Comparison of ENCODE assay signal across 17 cellular contexts in genomic region chr17:74858672-74859438, GRCh38. TPM values are rescaled to one million over a fixed set of nuclear protein-coding genes. Genes with fewer than 3 reads are reported as not detected.
DNase-seq lines count a peak whose midpoint lies in the region; ATAC-seq and TF ChIP-seq lines count a peak whose summit lies in the region.
"Had no signal": no experiment of that assay in that cellular context is flagged by ENCODE, and none has a peak within 500 bp of the region (broad histone marks: within the 10 kb centered on the region; RNA-seq: fewer than 3 reads in every experiment).

No MANE protein-coding gene starts in this region.

- no peak overlapping the region for H3K4ac ChIP-seq in neuronal stem cell (ENCODE audit: low read length)

- H2BK12ac ChIP-seq in neuronal stem cell (ENCODE audit: low read length): no peak overlapping the region

- H2BK15ac ChIP-seq in neuronal stem cell (ENCODE audit: low read length): no peak overlapping the region

- POLR2A ChIA-PET in activated CD4-positive, alpha-beta memory T cell treated with anti-CD3 and anti-CD28 coated beads for 36 hours (lab: Charles Lee): interaction anchor here (1.3 kb wide), 1 partner anchor 109 kb away, joined by 4 read pairs; no protein-coding TSS in a partner anchor
- POLR2A ChIA-PET in activated CD4-positive, alpha-beta memory T cell treated with anti-CD3 and anti-CD28 coated beads, Interleukin-2, amount 10 ng/mL, durations not matched to agents 7 days and 5 days (lab: Charles Lee): interaction anchor here (1.0 to 3.7 kb wide), 3 partner anchors 12 to 67 kb away, joined by 3 to 11 read pairs (median 3); partner anchors contain the start of gene FDXR

- H2BK120ac ChIP-seq in neuronal stem cell (ENCODE audit: low read depth, low read length): no peak overlapping the region

- no peak overlapping the region for H3K14ac ChIP-seq in neuronal stem cell (ENCODE audit: low read length)

- peaks cover 4% of the 10 kb centered on the region; the same call in 1 of the 2 replicates for H3K4me1 ChIP-seq in GM23338 (ENCODE audit: insufficient read depth)
- H3K4me1 ChIP-seq in neuronal stem cell (ENCODE audit: control insufficient read depth in 2 of 2, insufficient read depth in 1 of 2, low read depth in 1 of 2, low read length in 2 of 2): peaks cover 2 to 3% of the 10 kb centered on the region in 2 donors

- H3K27me3 Mint-ChIP-seq in activated CD4-positive, alpha-beta memory T cell treated with anti-CD3 and anti-CD28 coated beads for 36 hours: peaks cover 52% of the 10 kb centered on the region
- H3K27me3 Mint-ChIP-seq in activated CD4-positive, alpha-beta memory T cell treated with anti-CD3 and anti-CD28 coated beads, Interleukin-2, amount 10 ng/mL, durations not matched to agents 7 days and 5 days: peaks cover 68% of the 10 kb centered on the region
- H3K27me3 Mint-ChIP-seq in GM23338 (ENCODE audit: insufficient read depth, low read depth, poor library complexity): peaks cover 80% of the 10 kb centered on the region

- H3K4me3 ChIP-seq in GM23338: peak overlapping the region; percentile 60
- H3K4me3 ChIP-seq in dorsolateral prefrontal cortex: peak overlapping the region in 45 of 59 donors; percentile 7 to 66 (median 49)
- H3K4me3 ChIP-seq in neuronal stem cell (ENCODE audit: low read length in 2 of 2): no peak overlapping the region
- H3K4me3 ChIP-seq: GM12878, left lung had no signal

- H3K27ac ChIP-seq in GM23338 (ENCODE audit: low read depth) (no peak overlapping the region), dorsolateral prefrontal cortex (peak overlapping the region in 15 of 59 donors; percentile 16 to 91 (median 36)), neuronal stem cell (replicated peaks; ENCODE audit: low read length) (no peak overlapping the region)
- H3K27ac ChIP-seq: left lung, RWPE1, tibial nerve had no signal

- no peak overlapping the region for H3K18ac ChIP-seq in neuronal stem cell (ENCODE audit: low read length)

- H3K36me3 Mint-ChIP-seq in activated CD4-positive, alpha-beta memory T cell treated with anti-CD3 and anti-CD28 coated beads for 36 hours: no peaks in the 10 kb centered on the region
- H3K36me3 Mint-ChIP-seq in activated CD4-positive, alpha-beta memory T cell treated with anti-CD3 and anti-CD28 coated beads, Interleukin-2, amount 10 ng/mL, durations not matched to agents 7 days and 5 days (ENCODE audit: low read depth): peaks cover 3% of the 10 kb centered on the region
- 0 out of 3 replicates have a peak, but pooled peaks cover 5% of the 10 kb centered on the region for H3K36me3 Mint-ChIP-seq in GM23338 (ENCODE audit: low read depth)

- intact Hi-C loops in activated CD4-positive, alpha-beta memory T cell treated with anti-CD3 and anti-CD28 coated beads for 36 hours (cut with micrococcal nuclease): no loop called here
- intact Hi-C loops in dorsolateral prefrontal cortex (cut with DNase I): no loop called here

- H4K8ac ChIP-seq in neuronal stem cell (ENCODE audit: low read depth, low read length): no peak overlapping the region

- CTCF ChIA-PET in activated CD4-positive, alpha-beta memory T cell treated with anti-CD3 and anti-CD28 coated beads for 36 hours (lab: Charles Lee): interaction anchor here (0.8 to 11.9 kb wide), 10 partner anchors 8 to 202 kb away, joined by 3 to 123 read pairs (median 4); partner anchors contain the start of genes RAB37 and USH1G
- CTCF ChIA-PET in activated CD4-positive, alpha-beta memory T cell treated with anti-CD3 and anti-CD28 coated beads, Interleukin-2, amount 10 ng/mL, durations not matched to agents 7 days and 5 days (lab: Charles Lee): interaction anchor here (0.8 to 2.6 kb wide), 5 partner anchors 14 to 201 kb away, joined by 3 to 15 read pairs (median 4); no protein-coding TSS in a partner anchor

- H3K27ac Mint-ChIP-seq in activated CD4-positive, alpha-beta memory T cell treated with anti-CD3 and anti-CD28 coated beads for 36 hours: no peak overlapping the region
- no peak overlapping the region for H3K27ac Mint-ChIP-seq in activated CD4-positive, alpha-beta memory T cell treated with anti-CD3 and anti-CD28 coated beads, Interleukin-2, amount 10 ng/mL, durations not matched to agents 7 days and 5 days
- no peak overlapping the region for H3K27ac Mint-ChIP-seq in GM23338

- H3K4me1 Mint-ChIP-seq in activated CD4-positive, alpha-beta memory T cell treated with anti-CD3 and anti-CD28 coated beads for 36 hours (ENCODE audit: low read depth): peaks cover 11% of the 10 kb centered on the region
- peaks cover 14% of the 10 kb centered on the region for H3K4me1 Mint-ChIP-seq in activated CD4-positive, alpha-beta memory T cell treated with anti-CD3 and anti-CD28 coated beads, Interleukin-2, amount 10 ng/mL, durations not matched to agents 7 days and 5 days
- peaks cover 4% of the 10 kb centered on the region; the same call in 2 of the 3 replicates for H3K4me1 Mint-ChIP-seq in GM23338

- peak overlapping the region; percentile 32 for H3K4me3 Mint-ChIP-seq in activated CD4-positive, alpha-beta memory T cell treated with anti-CD3 and anti-CD28 coated beads for 36 hours
- H3K4me3 Mint-ChIP-seq in activated CD4-positive, alpha-beta memory T cell treated with anti-CD3 and anti-CD28 coated beads, Interleukin-2, amount 10 ng/mL, durations not matched to agents 7 days and 5 days: no peak overlapping the region
- peak overlapping the region; percentile 68 for H3K4me3 Mint-ChIP-seq in GM23338

- no peaks in the 10 kb centered on the region for H3K36me3 ChIP-seq in GM23338 (ENCODE audit: insufficient read depth)
- peaks cover 1 to 16% of the 10 kb centered on the region in 2 donors for H3K36me3 ChIP-seq in neuronal stem cell (replicated peaks in 1 of 2; ENCODE audit: control insufficient read depth in 2 of 2, insufficient read depth in 2 of 2, low read length in 2 of 2)
- H3K36me3 ChIP-seq: left lung had no signal

- H3K9me3 Mint-ChIP-seq in activated CD4-positive, alpha-beta memory T cell treated with anti-CD3 and anti-CD28 coated beads for 36 hours: no peaks in the 10 kb centered on the region
- no peaks in the 10 kb centered on the region for H3K9me3 Mint-ChIP-seq in activated CD4-positive, alpha-beta memory T cell treated with anti-CD3 and anti-CD28 coated beads, Interleukin-2, amount 10 ng/mL, durations not matched to agents 7 days and 5 days
- no peaks in the 10 kb centered on the region for H3K9me3 Mint-ChIP-seq in GM23338

- H3K27me3 ChIP-seq in GM23338 (ENCODE audit: insufficient read depth) (peaks cover 85% of the 10 kb centered on the region), dorsolateral prefrontal cortex (peaks cover 0 to 65% (median 38%) of the 10 kb centered on the region in 45 donors), neuronal stem cell (ENCODE audit: control insufficient read depth in 3 of 3, insufficient read depth in 3 of 3, low read depth in 1 of 3, low read length in 3 of 3) (peaks cover 31 to 75% (median 68%) of the 10 kb centered on the region in 3 experiments)

- H3K23ac ChIP-seq in neuronal stem cell (ENCODE audit: low read depth, low read length, poor library complexity): no peak overlapping the region

- H4K91ac ChIP-seq in neuronal stem cell (ENCODE audit: low read depth, low read length, poor library complexity): no peak overlapping the region

- H3F3A ChIP-seq in GM23338 (replicated peaks; ENCODE audit: low read depth): peaks cover 8% of the 10 kb centered on the region; the same call in 1 of the 2 replicates

- H4K20me1 ChIP-seq in GM23338 (replicated peaks; ENCODE audit: insufficient read depth): no peaks in the 10 kb centered on the region; the same call in 1 of the 2 replicates

- no peaks in the 10 kb centered on the region for H3K9me3 ChIP-seq in neuronal stem cell (replicated peaks in 1 of 2; ENCODE audit: control insufficient read depth in 2 of 2, insufficient read depth in 1 of 2, low read depth in 1 of 2, low read length in 2 of 2)
- H3K9me3 ChIP-seq: left lung, tibial nerve had no signal

- peaks cover 3% of the 10 kb centered on the region for H3K79me1 ChIP-seq in neuronal stem cell (ENCODE audit: low read depth, low read length)

- no CpG with 5 or more reads among the region's 12 CpGs for WGBS in neuronal stem cell (ENCODE audit: extremely low coverage in 2 of 2, insufficient read length in 2 of 2, insufficient replicate concordance in 1 of 2), 2 donors

- peak overlapping the region; percentile 30 for H2AK5ac ChIP-seq in neuronal stem cell (ENCODE audit: low read depth, low read length)

- H3K79me2 ChIP-seq in GM23338 (replicated peaks; ENCODE audit: insufficient read depth): no peaks in the 10 kb centered on the region

- no peak overlapping the region for H2AFZ ChIP-seq in GM23338
- no peak overlapping the region for H2AFZ ChIP-seq in neuronal stem cell (ENCODE audit: low read length)

- no peak overlapping the region for H2BK5ac ChIP-seq in neuronal stem cell (ENCODE audit: low read length)

- ATAC-seq in GM23338: no peak
- ATAC-seq: left lung had no signal

- H3K4me2 ChIP-seq in GM23338: peak overlapping the region; percentile 84; the same call in 1 of the 2 replicates
- no peak overlapping the region for H3K4me2 ChIP-seq in neuronal stem cell (ENCODE audit: insufficient read depth, low read length, poor library complexity, severe bottlenecking)

- no peaks in the 10 kb centered on the region for H3K9me2 ChIP-seq in GM23338 (ENCODE audit: insufficient read depth)

- no peak for DNase-seq in activated CD4-positive, alpha-beta memory T cell treated with anti-CD3 and anti-CD28 coated beads for 36 hours
- no peak for DNase-seq in activated CD4-positive, alpha-beta memory T cell treated with anti-CD3 and anti-CD28 coated beads, Interleukin-2, amount 10 ng/mL, durations not matched to agents 7 days and 5 days
- no peak for DNase-seq in GM23338 (ENCODE audit: low spot score)
- peak in 1 of 10 donors; percentile 62 for DNase-seq in dorsolateral prefrontal cortex
- no peak for DNase-seq in neuronal stem cell (ENCODE audit: low spot score)
- no peak for DNase-seq in stimulated activated naive CD4-positive, alpha-beta T cell (lab: John Stamatoyannopoulos, UW)
- DNase-seq in SHP77 treated with DMSO at 0.1 percent for 48 hours (lab: John Stamatoyannopoulos, UW): no peak
- DNase-seq in amniotic stem cell (lab: John Stamatoyannopoulos, UW): no peak
- DNase-seq: ACHN; activated CD8-positive, alpha-beta memory T cell treated with anti-CD3 and anti-CD28 coated beads, Interleukin-2, amount 50 U/mL, for 48 hours; DND-41; left lung; NCI-H524 treated with DMSO at 0.1 percent for 48 hours; occipital lobe had no signal

- TF ChIP-seq CTCF in GM23338 (conservative IDR thresholded peaks at IDR 0.05; ENCODE audit: low read depth in 2 of 2) (no peak), dorsolateral prefrontal cortex (IDR thresholded peaks at IDR 0.05 in 54 of 56, conservative IDR thresholded peaks at IDR 0.05 in 2 of 56; ENCODE audit: low read depth in 1 of 56, partially characterized antibody in 56 of 56) (no peak)

- no peak overlapping the region for H3K9ac ChIP-seq in neuronal stem cell (ENCODE audit: low read depth, low read length, poor library complexity)

RNA-seq across cellular contexts. Expression of gene GRIN2C, which starts 0.8 kb away (rescaled TPM):
- not detected for total RNA-seq in activated CD4-positive, alpha-beta memory T cell treated with anti-CD3 and anti-CD28 coated beads for 36 hours
- total RNA-seq in activated CD4-positive, alpha-beta memory T cell treated with anti-CD3 and anti-CD28 coated beads, Interleukin-2, amount 10 ng/mL, durations not matched to agents 7 days and 5 days: under 1 TPM in 1 of 2 experiments, not detected in 1; 0.45 TPM
- total RNA-seq in GM23338 (2014; rRNA removed; shearing (Covaris generic)): 0.10 TPM in 1 of 2 replicates, not detected in the other
- polyA plus RNA-seq in GM23338 (2016; fragmentation: Nextera tagmentation; extraction: Ambion mirVana): 0.07 and 0.19 TPM in 2 replicates
- 10 to 100 TPM; 10.3 to 74.2 (median 26.7) TPM for total RNA-seq in dorsolateral prefrontal cortex
- 0.03 TPM for polyA plus RNA-seq in neuronal stem cell (2013, experiment 1 of 2)
- 0.03 TPM for polyA plus RNA-seq in neuronal stem cell (2013, experiment 2 of 2)

RNA-seq across cellular contexts. Expression of gene FDXR, which starts 13.9 kb away (rescaled TPM):
- 10 to 100 TPM; 18.1 to 18.4 TPM for total RNA-seq in activated CD4-positive, alpha-beta memory T cell treated with anti-CD3 and anti-CD28 coated beads for 36 hours
- 10 to 100 TPM; 22.9 to 24.0 TPM for total RNA-seq in activated CD4-positive, alpha-beta memory T cell treated with anti-CD3 and anti-CD28 coated beads, Interleukin-2, amount 10 ng/mL, durations not matched to agents 7 days and 5 days
- 33.1 and 34.5 TPM in 2 replicates for total RNA-seq in GM23338 (2014; rRNA removed; shearing (Covaris generic))
- polyA plus RNA-seq in GM23338 (2016; fragmentation: Nextera tagmentation; extraction: Ambion mirVana): 19.9 and 21.7 TPM in 2 replicates
- 10 to 100 TPM in 57 of 120 experiments, 1 to 10 TPM in 63; 4.2 to 20.9 (median 9.9) TPM for total RNA-seq in dorsolateral prefrontal cortex
- polyA plus RNA-seq in neuronal stem cell (2013, experiment 1 of 2): 13.2 TPM
- polyA plus RNA-seq in neuronal stem cell (2013, experiment 2 of 2): 12.0 TPM

RNA-seq across cellular contexts. Expression of gene FADS6, which starts 34.6 kb away (rescaled TPM):
- total RNA-seq in activated CD4-positive, alpha-beta memory T cell treated with anti-CD3 and anti-CD28 coated beads for 36 hours: not detected
- total RNA-seq in activated CD4-positive, alpha-beta memory T cell treated with anti-CD3 and anti-CD28 coated beads, Interleukin-2, amount 10 ng/mL, durations not matched to agents 7 days and 5 days: not detected
- 0.73 and 1.6 TPM in 2 replicates for total RNA-seq in GM23338 (2014; rRNA removed; shearing (Covaris generic))
- polyA plus RNA-seq in GM23338 (2016; fragmentation: Nextera tagmentation; extraction: Ambion mirVana): 0.35 and 0.42 TPM in 2 replicates
- 10 to 100 TPM in 115 of 120 experiments, 1 to 10 TPM in 5; 4.6 to 28.7 (median 17.6) TPM for total RNA-seq in dorsolateral prefrontal cortex
- not detected for polyA plus RNA-seq in neuronal stem cell (2013, experiment 1 of 2)
- polyA plus RNA-seq in neuronal stem cell (2013, experiment 2 of 2): not detected
- total RNA-seq: GM12878, left lung, tibial nerve had no signal
- polyA plus RNA-seq: GM12878 had no signal

Comparison
In these comparisons a context has a peak if more than half of its experiments do, and no peak if none do; other contexts are left out.
1. H3K4me3 ChIP-seq: peak in GM23338 (single experiment) and dorsolateral prefrontal cortex (45 of 59); none in neuronal stem cell (0 of 2).
2. RNA of gene GRIN2C, which starts 0.8 kb away (total RNA-seq): 10.3 to 74.2 TPM in dorsolateral prefrontal cortex; 0.45 TPM in activated CD4-positive, alpha-beta memory T cell treated with anti-CD3 and anti-CD28 coated beads, Interleukin-2, amount 10 ng/mL, durations not matched to agents 7 days and 5 days, 0.10 TPM in GM23338 and not detected in activated CD4-positive, alpha-beta memory T cell treated with anti-CD3 and anti-CD28 coated beads for 36 hours; every median in the first group is over 4 times any median in the second.